Comparison of ENCODE assay signal across 14 cellular contexts in the genomic region with DNA sequence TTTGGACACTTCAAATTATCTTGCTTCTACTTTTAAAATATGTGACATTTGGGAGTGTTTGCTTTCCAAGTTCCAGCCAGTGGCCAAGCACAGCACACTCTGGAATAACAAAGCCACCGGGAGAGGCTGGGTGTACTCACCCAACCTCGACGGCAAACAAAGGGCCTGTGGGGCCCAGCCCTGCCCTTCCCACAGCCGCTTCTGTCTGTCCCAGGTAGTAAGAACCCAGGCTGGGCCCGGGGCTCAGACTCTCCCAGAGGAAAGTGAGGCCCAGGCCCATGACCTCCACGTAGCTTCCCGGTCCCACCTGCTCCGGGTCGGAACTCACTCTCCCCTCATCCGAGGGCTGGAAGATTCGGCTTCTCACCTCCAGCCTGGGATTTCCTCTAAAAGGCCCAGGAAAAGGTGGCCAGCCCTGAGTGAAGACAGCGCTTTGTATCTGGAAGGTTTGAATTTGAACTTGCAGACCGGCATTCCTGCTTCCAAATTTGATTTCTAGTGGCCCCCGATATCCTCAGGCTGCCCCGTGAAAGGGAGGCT.
A peak's percentile ranks its signal among the peaks of the same experiment; 100 is the strongest.
DNase-seq lines count a peak whose midpoint lies in the region; FAIRE-seq and TF ChIP-seq lines count a peak whose summit lies in the region.
"Had no signal": no experiment of that assay in that cellular context is flagged by ENCODE, and none has a peak within 500 bp of the region (broad histone marks: within the 10 kb centered on the region; RNA-seq: fewer than 3 reads in every experiment).

No MANE protein-coding gene starts in this region.

- H3K4me3 ChIP-seq in BLaER1 (no peak overlapping the region), HUES6 (ENCODE audit: low read depth, low read length) (no peak overlapping the region), H1 (ENCODE audit: extremely low read depth in 1 of 4, insufficient read depth in 2 of 4, low read depth in 3 of 4, low read length in 4 of 4) (no peak overlapping the region), mucosa of stomach (ENCODE audit: low read length) (no peak overlapping the region)

- H3K79me1 ChIP-seq in H1 (ENCODE audit: low read depth, low read length): no peaks in the 10 kb centered on the region

- peak overlapping the region; percentile 71; the same call in 1 of the 2 replicates for H2BK5ac ChIP-seq in H1 (ENCODE audit: low read depth, low read length)

- peaks cover 2% of the 10 kb centered on the region; the same call in 1 of the 2 replicates for H3K23me2 ChIP-seq in H1 (ENCODE audit: low read depth, low read length)

- DNase-seq in H1 (ENCODE audit: low read depth in 1 of 2, low spot score in 2 of 2) (no peak), GM10248 (ENCODE audit: extremely low spot score) (no peak), NCI-H1930 (lab: John Stamatoyannopoulos, UW) (no peak), AG08396 (ENCODE audit: low spot score) (no peak)
- no peak for DNase-seq in central memory CD4-positive, alpha-beta T cell
- DNase-seq: activated CD4-positive, alpha-beta T cell treated with anti-CD3 and anti-CD28 coated beads, Interleukin-2, amount 50 U/mL, for 1 hour; activated naive CD8-positive, alpha-beta T cell treated with anti-CD3 and anti-CD28 coated beads, Interleukin-2, amount 50 U/mL, for 24 hours; activated T-cell treated with anti-CD3 and anti-CD28 coated beads, Interleukin-2, amount 50 U/mL, for 48 hours; NCI-H2081 treated with DMSO at 0.1 percent for 48 hours; NK-92 treated with Interleukin-12 subunit alpha and Interleukin-12 subunit beta, amount 100 ng/mL, for 24 hours had no signal

- H2BK12ac ChIP-seq in H1 (ENCODE audit: low read depth, low read length): 0 out of 2 replicates have a peak overlapping the region, but pooled peaks have one; percentile 94

- H3K18ac ChIP-seq in H1 (ENCODE audit: extremely low read depth, low read length): peak overlapping the region; percentile 78; the same call in 1 of the 2 replicates

- no peak for FAIRE-seq in H1 (lab: Jason Lieb, UNC)
- FAIRE-seq: endothelial cell of umbilical vein had no signal

- peak overlapping the region; percentile 47 for H2BK120ac ChIP-seq in H1 (replicated peaks; ENCODE audit: low read depth, low read length)

- H3K79me2 ChIP-seq in H1 (ENCODE audit: control insufficient read depth in 1 of 2, insufficient read depth in 2 of 2, low read length in 2 of 2): no peaks in the 10 kb centered on the region

- H2BK15ac ChIP-seq in H1 (ENCODE audit: low read length): peak overlapping the region; percentile 100; the same call in 1 of the 2 replicates

- H3K27ac ChIP-seq in BLaER1: no peak overlapping the region
- 0 out of 2 replicates have a peak overlapping the region, but pooled peaks have one; percentile 7 for H3K27ac ChIP-seq in HUES6 (ENCODE audit: low read depth, low read length)
- no peak overlapping the region for H3K27ac ChIP-seq in H1 (ENCODE audit: low read depth, low read length)

- TF ChIP-seq CTCF in H1 (IDR thresholded peaks at IDR 0.05; ENCODE audit: control extremely low read depth in 1 of 3, insufficient read depth in 1 of 3, low read depth in 1 of 3, low read length in 3 of 3) (no peak), GM10248 (IDR thresholded peaks at IDR 0.05; ENCODE audit: control extremely low read depth, extremely low read depth, low read depth, missing control alignments) (no peak)

- 84% methylated on average over 15 of the region's 15 CpGs; no CpG with 5 or more reads in 1 of the 2 experiments for WGBS in H1 (ENCODE audit: extremely low coverage in 1 of 2, insufficient coverage in 1 of 2, insufficient read length in 1 of 2, insufficient replicate concordance in 2 of 2, low coverage in 1 of 2, low lambda C conversion rate in 2 of 2, missing lambda C conversion rate in 1 of 2), 2 experiments

- H3K9me3 ChIP-seq in BLaER1 (no peaks in the 10 kb centered on the region), HUES6 (ENCODE audit: control insufficient read depth, insufficient read depth, low read depth, low read length) (no peaks in the 10 kb centered on the region), H1 (ENCODE audit: insufficient read depth in 2 of 2, low read depth in 1 of 2, low read length in 1 of 2) (no peaks in the 10 kb centered on the region), mucosa of stomach (ENCODE audit: control insufficient read depth, low read length) (no peaks in the 10 kb centered on the region)

- no peak for TF ChIP-seq POLR2A in H1 (IDR thresholded peaks at IDR 0.05; ENCODE audit: control extremely low read depth in 1 of 2, low read depth in 2 of 2, low read length in 2 of 2)

- H3K4ac ChIP-seq in H1 (replicated peaks; ENCODE audit: insufficient read length, low read depth, low read length): no peak overlapping the region

- peak overlapping the region; percentile 54 for H3K4me2 ChIP-seq in BLaER1
- peak overlapping the region in 1 of 2 experiments; percentile 1; a peak in 1 of 4 replicates for H3K4me2 ChIP-seq in H1 (ENCODE audit: insufficient read depth in 1 of 2, low read depth in 2 of 2, low read length in 2 of 2)

- no peak for TF ChIP-seq EP300 in H1 (IDR thresholded peaks at IDR 0.05; ENCODE audit: borderline replicate concordance in 1 of 2, low read depth in 2 of 2, low read length in 2 of 2)

- H2BK20ac ChIP-seq in H1 (ENCODE audit: low read length): peak overlapping the region; percentile 86; the same call in 1 of the 2 replicates

- POLR2A ChIA-PET in H1 (lab: Charles Lee; ENCODE audit: partially characterized antibody) (interaction anchor here (1.0 to 1.2 kb wide), 2 partner anchors 26 to 66 kb away, joined by 3 to 4 read pairs; no protein-coding TSS in a partner anchor), GM10248 (lab: Yijun Ruan, JAX) (no interaction called here)

- H3K36me3 ChIP-seq in BLaER1: no peaks in the 10 kb centered on the region
- no peaks in the 10 kb centered on the region; the same call in 1 of the 2 replicates for H3K36me3 ChIP-seq in HUES6 (ENCODE audit: control insufficient read depth, insufficient read depth, low read length)
- no peaks in the 10 kb centered on the region for H3K36me3 ChIP-seq in H1 (ENCODE audit: control insufficient read depth in 2 of 4, insufficient read depth in 4 of 4, low read length in 3 of 4)
- H3K36me3 ChIP-seq in mucosa of stomach (ENCODE audit: control insufficient read depth, insufficient read depth, low read length): no peaks in the 10 kb centered on the region

- CTCF ChIA-PET in H1 (lab: Charles Lee; ENCODE audit: partially characterized antibody) (interaction anchor here (0.6 to 2.0 kb wide), 11 partner anchors 17 to 97 kb away, joined by 3 to 6 read pairs (median 4); no protein-coding TSS in a partner anchor), GM10248 (lab: Yijun Ruan, JAX) (interaction anchor here (0.9 to 1.3 kb wide), 2 partner anchors 10 to 16 kb away, joined by 3 read pairs; no protein-coding TSS in a partner anchor)

- H3K4me1 ChIP-seq in BLaER1 (peaks cover 51% of the 10 kb centered on the region), HUES6 (ENCODE audit: control insufficient read depth, insufficient read depth, low read length) (peaks cover 23% of the 10 kb centered on the region), H1 (replicated peaks in 1 of 4; ENCODE audit: control insufficient read depth in 3 of 4, insufficient read depth in 4 of 4, low read length in 3 of 4) (peaks cover 2 to 17% (median 14%) of the 10 kb centered on the region in 4 experiments), mucosa of stomach (ENCODE audit: control insufficient read depth, insufficient read depth, low read length) (peaks cover 22% of the 10 kb centered on the region)

- H4K8ac ChIP-seq in H1 (ENCODE audit: extremely low read depth, insufficient read depth, low read length): peak overlapping the region; percentile 29; the same call in 1 of the 2 replicates

- H4K91ac ChIP-seq in H1 (replicated peaks; ENCODE audit: insufficient read length, low read length): no peak overlapping the region

- no peak overlapping the region for H3K23ac ChIP-seq in H1 (ENCODE audit: insufficient read length)

- H3K14ac ChIP-seq in H1 (ENCODE audit: insufficient read length): no peak overlapping the region

- no peak for TF ChIP-seq RAD21 in H1 (IDR thresholded peaks at IDR 0.05 in 1 of 2, conservative IDR thresholded peaks at IDR 0.05 in 1 of 2; ENCODE audit: low read depth in 2 of 2, low read length in 2 of 2)

- no peaks in the 10 kb centered on the region for H3K27me3 ChIP-seq in BLaER1
- no peaks in the 10 kb centered on the region for H3K27me3 ChIP-seq in HUES6 (ENCODE audit: control insufficient read depth, insufficient read depth, low read length)
- H3K27me3 ChIP-seq in H1 (replicated peaks in 1 of 4; ENCODE audit: control insufficient read depth in 3 of 4, extremely low read depth in 1 of 4, insufficient read depth in 3 of 4, low read length in 3 of 4): no peaks in the 10 kb centered on the region
- H3K27me3 ChIP-seq in mucosa of stomach (ENCODE audit: control insufficient read depth, insufficient read depth, low read length): no peaks in the 10 kb centered on the region

- no peak overlapping the region for H2AFZ ChIP-seq in H1 (ENCODE audit: low read length)

- H2AK5ac ChIP-seq in H1 (ENCODE audit: low read depth, low read length): peak overlapping the region; percentile 86; the same call in 1 of the 2 replicates

- H4K5ac ChIP-seq in H1 (ENCODE audit: insufficient read length, low read depth, low read length): no peak overlapping the region

- H4K20me1 ChIP-seq in BLaER1: 0 out of 2 replicates have a peak, but pooled peaks cover 9% of the 10 kb centered on the region
- H4K20me1 ChIP-seq in H1 (replicated peaks in 1 of 2; ENCODE audit: control insufficient read depth in 1 of 2, insufficient read depth in 2 of 2, low read length in 2 of 2): peaks cover 0 to 3% of the 10 kb centered on the region in 2 experiments

- H3K56ac ChIP-seq in H1 (replicated peaks; ENCODE audit: insufficient read length, low read depth, low read length): no peak overlapping the region

- H3K9ac ChIP-seq in BLaER1 (no peak overlapping the region), HUES6 (ENCODE audit: low read length) (no peak overlapping the region), H1 (replicated peaks in 1 of 4; ENCODE audit: extremely low read depth in 1 of 4, low read depth in 3 of 4, low read length in 3 of 4) (no peak overlapping the region), mucosa of stomach (ENCODE audit: low read length) (peak overlapping the region; percentile 50)

TF ChIP-seq in H1, 55 proteins besides CTCF, POLR2A, EP300 and RAD21 (continues in another document):
- TF ChIP-seq POU5F1 (IDR thresholded peaks at IDR 0.05; ENCODE audit: low read depth, low read length): no peak
- TF ChIP-seq GABPA (IDR thresholded peaks at IDR 0.05; ENCODE audit: borderline replicate concordance, insufficient read depth, low read length): 0 out of 2 replicates have a peak, but pooled peaks have one; percentile 40
